ENCODE assay signal across 8 cellular contexts in genomic region chr22:31291716-31292644, GRCh38. TPM values are rescaled to one million over a fixed set of nuclear protein-coding genes. Genes with fewer than 3 reads are reported as not detected.
DNase-seq lines count a peak whose midpoint lies in the region; ATAC-seq, FAIRE-seq and TF ChIP-seq lines count a peak whose summit lies in the region.

PIK3IP1 (minus strand) TSS chr22:31292488; CDS start chr22:31292344, 144 bp downstream.

- DNase-seq in D721Med (ENCODE audit: insufficient read length, low spot score) (no peak), NCI-H748 (lab: John Stamatoyannopoulos, UW; ENCODE audit: unreplicated experiment) (peak; percentile 87), dermis blood vessel endothelial cell (peak; percentile 92), left kidney (ENCODE audit: low read depth, low spot score) (peak; percentile 92)
- peak; percentile 85 to 86 for DNase-seq in activated CD4-positive, alpha-beta T cell treated with anti-CD3 and anti-CD28 coated beads, Interleukin-2, amount 50 U/mL, for 4 hours
- DNase-seq in stimulated activated CD4-positive, alpha-beta T cell treated with anti-CD3 and anti-CD28 coated beads, Interleukin-1b, Interleukin-23, amount 100 ng/mL, for 24 hours (ENCODE audit: low read depth in 4 of 4, low spot score in 1 of 4), result peak; percentile 49 to 75 (median 60)

- TF ChIP-seq CTCF in D721Med (IDR thresholded peaks at IDR 0.05; ENCODE audit: insufficient read depth, missing control alignments), result peak; percentile 60

- peak; percentile 39 for ATAC-seq in HG03095 (IDR thresholded peaks at IDR 0.05; ENCODE audit: unreplicated experiment)
- no peak for ATAC-seq in GM19452 (IDR thresholded peaks at IDR 0.05; ENCODE audit: unreplicated experiment)

- FAIRE-seq in D721Med (lab: Jason Lieb, UNC), result no peak

RNA-seq across cellular contexts. Expression of gene PIK3IP1, which starts in this region (rescaled TPM):
- 15.4 and 17.2 TPM in 2 replicates for total RNA-seq in dermis blood vessel endothelial cell
